ENCODE assay signal across 1 cellular context in the genomic region with DNA sequence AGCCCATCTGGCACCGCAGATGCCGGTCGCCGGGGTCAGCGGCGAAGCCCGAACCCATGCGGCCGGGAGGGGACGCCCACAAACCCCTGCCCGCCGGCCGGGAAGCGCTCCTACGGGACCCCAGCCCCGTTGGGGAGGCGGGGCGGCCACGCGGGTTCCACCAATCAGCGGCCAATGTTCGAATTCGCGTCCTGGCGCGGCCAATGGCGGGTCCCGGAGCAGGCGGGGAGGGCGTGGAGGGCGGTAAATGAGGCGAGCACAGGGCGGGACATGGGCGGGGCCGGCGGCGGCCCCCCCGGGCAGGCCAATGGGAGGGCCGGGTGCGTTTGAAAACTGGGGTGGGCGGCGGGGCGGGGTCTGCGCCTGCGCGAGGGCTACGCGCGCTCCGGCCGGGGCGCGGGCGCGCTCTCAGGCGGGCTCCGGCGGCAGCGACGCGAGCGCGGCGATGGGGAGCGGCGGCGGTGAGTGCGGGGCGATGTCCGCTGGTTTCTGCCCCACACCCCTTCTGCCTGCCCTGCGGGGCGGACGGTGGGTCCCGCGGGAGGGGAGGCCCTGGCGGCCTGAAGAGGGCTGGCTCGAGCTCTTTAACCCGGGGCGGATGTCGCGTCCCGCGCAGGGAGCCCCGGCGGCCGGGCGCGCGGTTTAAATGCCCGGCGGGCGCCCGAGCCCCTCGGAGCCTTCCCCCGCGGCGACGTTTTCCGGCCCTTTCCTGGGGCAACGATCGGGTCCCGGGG.
TF ChIP-seq lines count a peak whose summit lies in the region.

A gene with protein sequence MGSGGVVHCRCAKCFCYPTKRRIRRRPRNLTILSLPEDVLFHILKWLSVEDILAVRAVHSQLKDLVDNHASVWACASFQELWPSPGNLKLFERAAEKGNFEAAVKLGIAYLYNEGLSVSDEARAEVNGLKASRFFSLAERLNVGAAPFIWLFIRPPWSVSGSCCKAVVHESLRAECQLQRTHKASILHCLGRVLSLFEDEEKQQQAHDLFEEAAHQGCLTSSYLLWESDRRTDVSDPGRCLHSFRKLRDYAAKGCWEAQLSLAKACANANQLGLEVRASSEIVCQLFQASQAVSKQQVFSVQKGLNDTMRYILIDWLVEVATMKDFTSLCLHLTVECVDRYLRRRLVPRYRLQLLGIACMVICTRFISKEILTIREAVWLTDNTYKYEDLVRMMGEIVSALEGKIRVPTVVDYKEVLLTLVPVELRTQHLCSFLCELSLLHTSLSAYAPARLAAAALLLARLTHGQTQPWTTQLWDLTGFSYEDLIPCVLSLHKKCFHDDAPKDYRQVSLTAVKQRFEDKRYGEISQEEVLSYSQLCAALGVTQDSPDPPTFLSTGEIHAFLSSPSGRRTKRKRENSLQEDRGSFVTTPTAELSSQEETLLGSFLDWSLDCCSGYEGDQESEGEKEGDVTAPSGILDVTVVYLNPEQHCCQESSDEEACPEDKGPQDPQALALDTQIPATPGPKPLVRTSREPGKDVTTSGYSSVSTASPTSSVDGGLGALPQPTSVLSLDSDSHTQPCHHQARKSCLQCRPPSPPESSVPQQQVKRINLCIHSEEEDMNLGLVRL (plus strand): TSS at position 411 of the 734 bp plus-strand sequence. CDS start 35 bp downstream, at position 446.

TF ChIP-seq in K562, 482 proteins besides CTCF, POLR2A, EP300 and RAD21 (continued from another document and continues in another):
- peak; percentile 79 for TF ChIP-seq RB1 (IDR thresholded peaks at IDR 0.05; ENCODE audit: low read depth)
- no peak for TF ChIP-seq ADNP (tag; IDR thresholded peaks at IDR 0.05)
- peak; percentile 50; the same call in 1 of the 2 replicates for TF ChIP-seq GABPA (tag; conservative IDR thresholded peaks at IDR 0.05; ENCODE audit: low read depth)
- TF ChIP-seq, protein P1, sequence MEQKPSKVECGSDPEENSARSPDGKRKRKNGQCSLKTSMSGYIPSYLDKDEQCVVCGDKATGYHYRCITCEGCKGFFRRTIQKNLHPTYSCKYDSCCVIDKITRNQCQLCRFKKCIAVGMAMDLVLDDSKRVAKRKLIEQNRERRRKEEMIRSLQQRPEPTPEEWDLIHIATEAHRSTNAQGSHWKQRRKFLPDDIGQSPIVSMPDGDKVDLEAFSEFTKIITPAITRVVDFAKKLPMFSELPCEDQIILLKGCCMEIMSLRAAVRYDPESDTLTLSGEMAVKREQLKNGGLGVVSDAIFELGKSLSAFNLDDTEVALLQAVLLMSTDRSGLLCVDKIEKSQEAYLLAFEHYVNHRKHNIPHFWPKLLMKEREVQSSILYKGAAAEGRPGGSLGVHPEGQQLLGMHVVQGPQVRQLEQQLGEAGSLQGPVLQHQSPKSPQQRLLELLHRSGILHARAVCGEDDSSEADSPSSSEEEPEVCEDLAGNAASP (IDR thresholded peaks at IDR 0.05): no peak
- no peak for TF ChIP-seq HNRNPH1 (optimal IDR thresholded peaks at IDR 0.05; ENCODE audit: low read depth, low read length)
- TF ChIP-seq HOMEZ (CRISPR knock-in tag; IDR thresholded peaks at IDR 0.05): no peak
- no peak for TF ChIP-seq FOXA1 (IDR thresholded peaks at IDR 0.05; ENCODE audit: borderline replicate concordance)
- TF ChIP-seq ZNF12 (CRISPR knock-in tag; IDR thresholded peaks at IDR 0.05): no peak
- no peak for TF ChIP-seq HOXB6 (CRISPR knock-in tag; IDR thresholded peaks at IDR 0.05; ENCODE audit: borderline replicate concordance)
- no peak for TF ChIP-seq SMAD2 (IDR thresholded peaks at IDR 0.05; ENCODE audit: low read depth, low read length)
- no peak for TF ChIP-seq ZSCAN32 (CRISPR knock-in tag; IDR thresholded peaks at IDR 0.05)
- no peak for TF ChIP-seq PHB (CRISPR knock-in tag; IDR thresholded peaks at IDR 0.05)
- no peak for TF ChIP-seq BRCA1 (IDR thresholded peaks at IDR 0.05)
- no peak for TF ChIP-seq BRCA1 (CRISPR knock-in tag; IDR thresholded peaks at IDR 0.05)
- TF ChIP-seq, protein P2, sequence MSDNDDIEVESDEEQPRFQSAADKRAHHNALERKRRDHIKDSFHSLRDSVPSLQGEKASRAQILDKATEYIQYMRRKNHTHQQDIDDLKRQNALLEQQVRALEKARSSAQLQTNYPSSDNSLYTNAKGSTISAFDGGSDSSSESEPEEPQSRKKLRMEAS (CRISPR knock-in tag; IDR thresholded peaks at IDR 0.05): peak; percentile 86; the same call in 1 of the 2 replicates
- TF ChIP-seq SMAD1 (IDR thresholded peaks at IDR 0.05; ENCODE audit: low read depth, low read length, partially characterized antibody): no peak
- TF ChIP-seq MTA1 (IDR thresholded peaks at IDR 0.05; ENCODE audit: borderline replicate concordance): no peak
- TF ChIP-seq FOXA3 (CRISPR knock-in tag; conservative IDR thresholded peaks at IDR 0.05 in 1 of 2, IDR thresholded peaks at IDR 0.05 in 1 of 2): 0 out of 4 replicates have a peak, but pooled peaks of 1 of the 2 experiments have one; percentile 24
- TF ChIP-seq NFIX (CRISPR knock-in tag; IDR thresholded peaks at IDR 0.05; ENCODE audit: low read depth): no peak
- TF ChIP-seq POLR2G (IDR thresholded peaks at IDR 0.05; ENCODE audit: low read depth, low read length): peak; percentile 90
- TF ChIP-seq SAP30 (IDR thresholded peaks at IDR 0.05; ENCODE audit: borderline replicate concordance, insufficient read depth, low read depth, low read length, poor library complexity, severe bottlenecking): peak; percentile 68
- no peak for TF ChIP-seq CEBPZ (IDR thresholded peaks at IDR 0.05; ENCODE audit: borderline replicate concordance, low read depth, low read length)
- TF ChIP-seq ZNF316 (IDR thresholded peaks at IDR 0.05): no peak
- TF ChIP-seq ASH1L (IDR thresholded peaks at IDR 0.05; ENCODE audit: borderline replicate concordance, low read depth, partially characterized antibody): peak; percentile 82
- TF ChIP-seq U2AF1 (optimal IDR thresholded peaks at IDR 0.05; ENCODE audit: low read depth, low read length): peak; percentile 15
- TF ChIP-seq MED1 (CRISPR knock-in tag; IDR thresholded peaks at IDR 0.05; ENCODE audit: borderline replicate concordance): no peak
- peak; percentile 55; the same call in 1 of the 2 replicates for TF ChIP-seq HNRNPL (IDR thresholded peaks at IDR 0.05; ENCODE audit: low read depth, low read length)
- no peak for TF ChIP-seq PBX2 (CRISPR knock-in tag; IDR thresholded peaks at IDR 0.05; ENCODE audit: low read depth)
- no peak for TF ChIP-seq PBX2 (tag; conservative IDR thresholded peaks at IDR 0.05; ENCODE audit: low read depth)
- TF ChIP-seq NONO (IDR thresholded peaks at IDR 0.05; ENCODE audit: low read depth in 2 of 2, low read length in 1 of 2): peak in 1 of 2 experiments; percentile 69; a peak in 1 of 4 replicates
- peak; percentile 70 for TF ChIP-seq MYC (IDR thresholded peaks at IDR 0.05; ENCODE audit: low read depth, low read length)
- peak; percentile 5; the same call in 1 of the 2 replicates for TF ChIP-seq MYC (CRISPR knock-in tag; IDR thresholded peaks at IDR 0.05; ENCODE audit: borderline replicate concordance, low read depth)
- no peak for TF ChIP-seq ZBTB12 (CRISPR knock-in tag; IDR thresholded peaks at IDR 0.05)
- no peak for TF ChIP-seq KLF16 (IDR thresholded peaks at IDR 0.05)
- TF ChIP-seq ZNF384 (IDR thresholded peaks at IDR 0.05; ENCODE audit: low read depth, low read length): no peak
- TF ChIP-seq, protein P3, sequence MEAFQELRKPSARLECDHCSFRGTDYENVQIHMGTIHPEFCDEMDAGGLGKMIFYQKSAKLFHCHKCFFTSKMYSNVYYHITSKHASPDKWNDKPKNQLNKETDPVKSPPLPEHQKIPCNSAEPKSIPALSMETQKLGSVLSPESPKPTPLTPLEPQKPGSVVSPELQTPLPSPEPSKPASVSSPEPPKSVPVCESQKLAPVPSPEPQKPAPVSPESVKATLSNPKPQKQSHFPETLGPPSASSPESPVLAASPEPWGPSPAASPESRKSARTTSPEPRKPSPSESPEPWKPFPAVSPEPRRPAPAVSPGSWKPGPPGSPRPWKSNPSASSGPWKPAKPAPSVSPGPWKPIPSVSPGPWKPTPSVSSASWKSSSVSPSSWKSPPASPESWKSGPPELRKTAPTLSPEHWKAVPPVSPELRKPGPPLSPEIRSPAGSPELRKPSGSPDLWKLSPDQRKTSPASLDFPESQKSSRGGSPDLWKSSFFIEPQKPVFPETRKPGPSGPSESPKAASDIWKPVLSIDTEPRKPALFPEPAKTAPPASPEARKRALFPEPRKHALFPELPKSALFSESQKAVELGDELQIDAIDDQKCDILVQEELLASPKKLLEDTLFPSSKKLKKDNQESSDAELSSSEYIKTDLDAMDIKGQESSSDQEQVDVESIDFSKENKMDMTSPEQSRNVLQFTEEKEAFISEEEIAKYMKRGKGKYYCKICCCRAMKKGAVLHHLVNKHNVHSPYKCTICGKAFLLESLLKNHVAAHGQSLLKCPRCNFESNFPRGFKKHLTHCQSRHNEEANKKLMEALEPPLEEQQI (IDR thresholded peaks at IDR 0.05): no peak
- TF ChIP-seq KAT8 (IDR thresholded peaks at IDR 0.05; ENCODE audit: low read depth): no peak
- TF ChIP-seq ZNF75A (CRISPR knock-in tag; IDR thresholded peaks at IDR 0.05): no peak
- TF ChIP-seq, protein P4, sequence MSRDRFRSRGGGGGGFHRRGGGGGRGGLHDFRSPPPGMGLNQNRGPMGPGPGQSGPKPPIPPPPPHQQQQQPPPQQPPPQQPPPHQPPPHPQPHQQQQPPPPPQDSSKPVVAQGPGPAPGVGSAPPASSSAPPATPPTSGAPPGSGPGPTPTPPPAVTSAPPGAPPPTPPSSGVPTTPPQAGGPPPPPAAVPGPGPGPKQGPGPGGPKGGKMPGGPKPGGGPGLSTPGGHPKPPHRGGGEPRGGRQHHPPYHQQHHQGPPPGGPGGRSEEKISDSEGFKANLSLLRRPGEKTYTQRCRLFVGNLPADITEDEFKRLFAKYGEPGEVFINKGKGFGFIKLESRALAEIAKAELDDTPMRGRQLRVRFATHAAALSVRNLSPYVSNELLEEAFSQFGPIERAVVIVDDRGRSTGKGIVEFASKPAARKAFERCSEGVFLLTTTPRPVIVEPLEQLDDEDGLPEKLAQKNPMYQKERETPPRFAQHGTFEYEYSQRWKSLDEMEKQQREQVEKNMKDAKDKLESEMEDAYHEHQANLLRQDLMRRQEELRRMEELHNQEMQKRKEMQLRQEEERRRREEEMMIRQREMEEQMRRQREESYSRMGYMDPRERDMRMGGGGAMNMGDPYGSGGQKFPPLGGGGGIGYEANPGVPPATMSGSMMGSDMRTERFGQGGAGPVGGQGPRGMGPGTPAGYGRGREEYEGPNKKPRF (IDR thresholded peaks at IDR 0.05; ENCODE audit: low read depth, low read length): no peak
- TF ChIP-seq KDM2B (CRISPR knock-in tag; IDR thresholded peaks at IDR 0.05): peak; percentile 95; the same call in 1 of the 2 replicates
- peak; percentile 91 for TF ChIP-seq RBFOX2 (IDR thresholded peaks at IDR 0.05; ENCODE audit: low read depth, low read length)
- TF ChIP-seq SREBF2 (CRISPR knock-in tag; IDR thresholded peaks at IDR 0.05): no peak
